8 cellular contexts compared by ENCODE assay signal in genomic region chr1:222814536-222815366, GRCh38. TPM values are rescaled to one million over a fixed set of nuclear protein-coding genes. Genes with fewer than 3 reads are reported as not detected.
A peak's percentile ranks its signal among the peaks of the same experiment; 100 is the strongest.
DNase-seq lines count a peak whose midpoint lies in the region; ATAC-seq and TF ChIP-seq lines count a peak whose summit lies in the region.

DISP1 (plus strand) TSS chr1:222815039; CDS start chr1:222942824, 127,785 bp downstream.

- TF ChIP-seq CTCF in AG04450 (IDR thresholded peaks at IDR 0.05; ENCODE audit: low read depth, low read length): no peak

- no peaks in the 10 kb centered on the region for H3K9me3 ChIP-seq in AG04450 (ENCODE audit: control insufficient read depth, insufficient read depth, low read length)

- POLR2A ChIA-PET in AG04450 (lab: Yijun Ruan, JAX): no interaction called here

- H3K27me3 ChIP-seq in AG04450 (ENCODE audit: control insufficient read depth, insufficient read depth, low read length): no peaks in the 10 kb centered on the region

- peak within 1 kb of the TSS; percentile 74 for H3K4me3 ChIP-seq in AG04450 (ENCODE audit: low read depth, low read length)

- H3K27ac ChIP-seq in AG04450 (ENCODE audit: low read depth, low read length) (peak within 1 kb of the TSS; percentile 79), cingulate gyrus (ENCODE audit: low read depth, low read length) (peak within 1 kb of the TSS; percentile 48)

- peak; percentile 83 for ATAC-seq in GM18868 (IDR thresholded peaks at IDR 0.05; ENCODE audit: unreplicated experiment)
- peak; percentile 93 for ATAC-seq in HG03097 (IDR thresholded peaks at IDR 0.05; ENCODE audit: low FRiP score, unreplicated experiment)

- CTCF ChIA-PET in AG04450 (lab: Charles Lee): interaction anchor here (1.0 to 1.6 kb wide), 2 partner anchors 275 to 319 kb away, joined by 4 read pairs; no protein-coding TSS in a partner anchor

- DNase-seq in AG04450 (ENCODE audit: low read depth, low spot score) (no peak), NCI-H2227 (lab: John Stamatoyannopoulos, UW; ENCODE audit: unreplicated experiment) (peak; percentile 92), kidney tubule cell (ENCODE audit: low spot score) (peak; percentile 88)
- peak; percentile 60 to 67 for DNase-seq in activated CD4-positive, alpha-beta T cell treated with anti-CD3 and anti-CD28 coated beads for 4 hours
- peak; percentile 32 to 66 (median 47) for DNase-seq in stimulated activated CD4-positive, alpha-beta T cell treated with anti-CD3 and anti-CD28 coated beads, Interleukin-1b, Interleukin-23, amount 100 ng/mL, for 24 hours (ENCODE audit: low read depth in 4 of 4, low spot score in 1 of 4)

RNA-seq across cellular contexts. Expression of gene DISP1, which starts in this region (rescaled TPM):
- 5.3 and 6.2 TPM in 2 replicates for polyA plus RNA-seq in AG04450 (2011; rRNA removed)
- 12.7 and 17.4 TPM in 2 replicates for polyA minus RNA-seq in AG04450 (2011; rRNA and poly(A)+ RNA removed)
